22 cellular contexts compared by ENCODE assay signal in genomic region chr16:22027633-22028032, GRCh38. TPM values are rescaled to one million over a fixed set of nuclear protein-coding genes. Genes with fewer than 3 reads are reported as not detected.
DNase-seq lines count a peak whose midpoint lies in the region; ATAC-seq, FAIRE-seq and TF ChIP-seq lines count a peak whose summit lies in the region.
"Had no signal": no experiment of that assay in that cellular context is flagged by ENCODE, and none has a peak within 500 bp of the region (broad histone marks: within the 10 kb centered on the region; RNA-seq: fewer than 3 reads in every experiment).

No MANE protein-coding gene starts in this region.

- peaks cover 0 to 4% of the 10 kb centered on the region in 2 donors for H3K9me3 Mint-ChIP-seq in stimulated activated naive B cell treated with anti-CD40 and anti-IgM and Interleukin-4, amounts not matched to agents 10 μg/mL and 1 μg/mL and 100 μg/mL, for 72 hours
- H3K9me3 Mint-ChIP-seq in endodermal cell, result peaks cover 4% of the 10 kb centered on the region
- H3K9me3 Mint-ChIP-seq: activated T-cell treated with anti-CD3 and anti-CD28 coated beads, Interleukin-2, amount 50 U/mL, for 24 hours; CD8-positive, alpha-beta T cell; central memory CD8-positive, alpha-beta T cell; immature natural killer cell; nephron progenitor cell had no signal

- H3K79me2 ChIP-seq in OCI-LY3 (ENCODE audit: low read length), result peaks cover 53% of the 10 kb centered on the region

- TF ChIP-seq CTCF in OCI-LY3 (IDR thresholded peaks at IDR 0.05; ENCODE audit: low read depth, low read length) (no peak), gastroesophageal sphincter (IDR thresholded peaks at IDR 0.05) (no peak), endodermal cell (conservative IDR thresholded peaks at IDR 0.05) (no peak)

- peak overlapping the region; percentile 56 for H3K27ac Mint-ChIP-seq in stimulated activated naive B cell treated with anti-CD40 and anti-IgM and Interleukin-4, amounts not matched to agents 10 μg/mL and 1 μg/mL and 100 μg/mL, for 72 hours
- no peak overlapping the region for H3K27ac Mint-ChIP-seq in endodermal cell
- H3K27ac Mint-ChIP-seq: activated CD4-positive, alpha-beta T cell treated with anti-CD3 and anti-CD28 coated beads, Interleukin-2, amount 10 ng/mL, durations not matched to agents 24 days and 14 days; activated naive CD8-positive, alpha-beta T cell treated with anti-CD3 and anti-CD28 coated beads, Interleukin-2, amount 10 ng/mL, durations not matched to agents 7 days and 5 days; activated T-cell treated with anti-CD3 and anti-CD28 coated beads, Interleukin-2, amount 50 U/mL, for 24 hours; CD8-positive, alpha-beta T cell; immature natural killer cell; nephron progenitor cell had no signal

- H3K27me3 ChIP-seq in OCI-LY3 (ENCODE audit: low read depth, low read length) (no peaks in the 10 kb centered on the region), gastroesophageal sphincter (no peaks in the 10 kb centered on the region), endodermal cell (ENCODE audit: control insufficient read depth, insufficient read depth, low read length, poor library complexity, severe bottlenecking) (no peaks in the 10 kb centered on the region)
- H3K27me3 ChIP-seq: SJCRH30 had no signal

- H3K4me3 Mint-ChIP-seq in stimulated activated naive B cell treated with anti-CD40 and anti-IgM and Interleukin-4, amounts not matched to agents 10 μg/mL and 1 μg/mL and 100 μg/mL, for 72 hours, result peak overlapping the region; percentile 6 to 46
- no peak overlapping the region for H3K4me3 Mint-ChIP-seq in endodermal cell
- H3K4me3 Mint-ChIP-seq: activated CD4-positive, alpha-beta T cell treated with anti-CD3 and anti-CD28 coated beads, Interleukin-2, amount 10 ng/mL, durations not matched to agents 24 days and 14 days; activated naive CD8-positive, alpha-beta T cell treated with anti-CD3 and anti-CD28 coated beads, Interleukin-2, amount 10 ng/mL, durations not matched to agents 7 days and 5 days; activated T-cell treated with anti-CD3 and anti-CD28 coated beads, Interleukin-2, amount 50 U/mL, for 24 hours; CD8-positive, alpha-beta T cell; central memory CD8-positive, alpha-beta T cell; immature natural killer cell; nephron progenitor cell had no signal

- peak overlapping the region; percentile 60 for H3K4me2 ChIP-seq in OCI-LY3 (ENCODE audit: low read length)

- peak; percentile 40 for FAIRE-seq in GM12891 (lab: Jason Lieb, UNC)

- H3K4me1 ChIP-seq in OCI-LY3 (ENCODE audit: low read length) (peaks cover 34% of the 10 kb centered on the region), gastroesophageal sphincter (peaks cover 5 to 42% (median 9%) of the 10 kb centered on the region in 3 donors), endodermal cell (ENCODE audit: control insufficient read depth, insufficient read depth, low read length) (peaks cover 12% of the 10 kb centered on the region)
- H3K4me1 ChIP-seq: SJCRH30 had no signal

- H3K9me3 ChIP-seq in OCI-LY3 (ENCODE audit: insufficient read depth, low read length) (no peaks in the 10 kb centered on the region; the same call in 1 of the 2 replicates), gastroesophageal sphincter (no peaks in the 10 kb centered on the region), endodermal cell (ENCODE audit: control insufficient read depth, low read length) (peaks cover 7% of the 10 kb centered on the region)
- H3K9me3 ChIP-seq: SJCRH30 had no signal

- H3K9ac ChIP-seq in OCI-LY3 (ENCODE audit: low read length), result peak overlapping the region; percentile 20; the same call in 1 of the 2 replicates
- no peak overlapping the region for H3K9ac ChIP-seq in endodermal cell (ENCODE audit: extremely low read depth, low read length, poor library complexity, severe bottlenecking)

- peak; percentile 54 to 72 for ATAC-seq in stimulated activated naive B cell treated with anti-CD40 and anti-IgM and Interleukin-4, amounts not matched to agents 10 μg/mL and 1 μg/mL and 100 μg/mL, for 72 hours (replicated peaks)
- ATAC-seq in HG03097 (IDR thresholded peaks at IDR 0.05; ENCODE audit: low FRiP score, unreplicated experiment), result no peak
- ATAC-seq in gastroesophageal sphincter, result no peak
- ATAC-seq: CD8-positive, alpha-beta T cell had no signal

- H3K4me1 Mint-ChIP-seq in stimulated activated naive B cell treated with anti-CD40 and anti-IgM and Interleukin-4, amounts not matched to agents 10 μg/mL and 1 μg/mL and 100 μg/mL, for 72 hours, result peaks cover 24 to 52% of the 10 kb centered on the region in 2 donors
- peaks cover 30% of the 10 kb centered on the region for H3K4me1 Mint-ChIP-seq in endodermal cell
- H3K4me1 Mint-ChIP-seq: nephron progenitor cell had no signal

- peak overlapping the region; percentile 32 for H3K27ac ChIP-seq in OCI-LY3 (ENCODE audit: low read length)
- peak overlapping the region; percentile 97 for H3K27ac ChIP-seq in epithelial cell of prostate
- no peak overlapping the region for H3K27ac ChIP-seq in gastroesophageal sphincter
- no peak overlapping the region for H3K27ac ChIP-seq in endodermal cell (ENCODE audit: low read depth, low read length)
- H3K27ac ChIP-seq: SJCRH30 had no signal

- TF ChIP-seq EP300 in gastroesophageal sphincter (IDR thresholded peaks at IDR 0.05), result no peak

- H3K27me3 Mint-ChIP-seq in stimulated activated naive B cell treated with anti-CD40 and anti-IgM and Interleukin-4, amounts not matched to agents 10 μg/mL and 1 μg/mL and 100 μg/mL, for 72 hours, result no peaks in the 10 kb centered on the region
- H3K27me3 Mint-ChIP-seq in endodermal cell (ENCODE audit: insufficient read depth), result no peaks in the 10 kb centered on the region
- H3K27me3 Mint-ChIP-seq: activated CD4-positive, alpha-beta T cell treated with anti-CD3 and anti-CD28 coated beads, Interleukin-2, amount 10 ng/mL, durations not matched to agents 24 days and 14 days; activated naive CD8-positive, alpha-beta T cell treated with anti-CD3 and anti-CD28 coated beads, Interleukin-2, amount 10 ng/mL, durations not matched to agents 7 days and 5 days; activated T-cell treated with anti-CD3 and anti-CD28 coated beads, Interleukin-2, amount 50 U/mL, for 24 hours; central memory CD8-positive, alpha-beta T cell had no signal

- WGBS in gastroesophageal sphincter (ENCODE audit: low coverage in 1 of 2), 2 donors, result 54 to 65% methylated on average over 2 of the region's 2 CpGs
- 67 to 94% methylated on average over 1 to 2 of the region's 2 CpGs for WGBS in endodermal cell (ENCODE audit: insufficient coverage in 1 of 2, insufficient read length in 1 of 2), 2 experiments

- H2AFZ ChIP-seq in OCI-LY3 (ENCODE audit: low read depth, low read length), result no peak overlapping the region

- H3K4me3 ChIP-seq in OCI-LY3 (ENCODE audit: low read length), result peak overlapping the region; percentile 35
- no peak overlapping the region for H3K4me3 ChIP-seq in gastroesophageal sphincter
- H3K4me3 ChIP-seq in endodermal cell (ENCODE audit: low read length), result no peak overlapping the region
- H3K4me3 ChIP-seq: SJCRH30 had no signal

- H3K36me3 ChIP-seq in OCI-LY3 (replicated peaks; ENCODE audit: low read depth, low read length) (peaks cover 14% of the 10 kb centered on the region), gastroesophageal sphincter (no peaks in the 10 kb centered on the region), endodermal cell (ENCODE audit: control insufficient read depth, insufficient read depth, low read length) (peaks cover 8% of the 10 kb centered on the region)

- peaks cover 13 to 35% of the 10 kb centered on the region in 2 donors for H3K36me3 Mint-ChIP-seq in stimulated activated naive B cell treated with anti-CD40 and anti-IgM and Interleukin-4, amounts not matched to agents 10 μg/mL and 1 μg/mL and 100 μg/mL, for 72 hours
- peaks cover 11% of the 10 kb centered on the region for H3K36me3 Mint-ChIP-seq in endodermal cell (ENCODE audit: low read depth)

- DNase-seq in GM12891 (ENCODE audit: insufficient read length, low spot score) (no peak), epithelial cell of prostate (ENCODE audit: low read depth, low spot score) (no peak), endodermal cell (no peak)
- no peak for DNase-seq in stimulated activated naive B cell treated with anti-CD40 and anti-IgM and Interleukin-4, amounts not matched to agents 10 μg/mL and 1 μg/mL and 100 μg/mL, for 72 hours
- DNase-seq: activated CD4-positive, alpha-beta T cell treated with anti-CD3 and anti-CD28 coated beads, Interleukin-2, amount 10 ng/mL, durations not matched to agents 24 days and 14 days; activated naive CD8-positive, alpha-beta T cell treated with anti-CD3 and anti-CD28 coated beads, Interleukin-2, amount 10 ng/mL, durations not matched to agents 7 days and 5 days; activated T-cell treated with anti-CD3 and anti-CD28 coated beads, Interleukin-2, amount 50 U/mL, for 24 hours; CD8-positive, alpha-beta T cell; EL; immature natural killer cell; Karpas-422; NCI-H1436 treated with DMSO at 0.1 percent for 48 hours; NCI-H2227 treated with DMSO at 0.1 percent for 48 hours; nephron progenitor cell; SJCRH30; stimulated activated CD4-positive, alpha-beta T cell treated with anti-CD3 and anti-CD28 coated beads, Interleukin-2, amount 100 ng/mL, for 24 hours had no signal

- H4K20me1 ChIP-seq in OCI-LY3 (ENCODE audit: insufficient read depth, low read length), result peaks cover 5% of the 10 kb centered on the region; the same call in 1 of the 2 replicates

- TF ChIP-seq POLR2A in GM12891 (IDR thresholded peaks at IDR 0.05; ENCODE audit: low read depth, low read length), result no peak
- TF ChIP-seq POLR2A in gastroesophageal sphincter (IDR thresholded peaks at IDR 0.05), result no peak

TF ChIP-seq in GM12891, 5 proteins besides CTCF, POLR2A, EP300 and RAD21:
- no peak for TF ChIP-seq POLR2AphosphoS5 (IDR thresholded peaks at IDR 0.05; ENCODE audit: low read depth, low read length)
- peak; percentile 68 for TF ChIP-seq SPI1 (IDR thresholded peaks at IDR 0.05; ENCODE audit: low read depth, low read length)

RNA-seq across cellular contexts. Expression of gene MOSMO, which starts 19.7 kb away (rescaled TPM):
- polyA plus RNA-seq in GM12891 (2012; ENCODE audit: low read depth, missing spikeins), result 4.7 TPM
- total RNA-seq in gastroesophageal sphincter, result 10 to 100 TPM; 14.9 to 26.9 (median 24.1) TPM
- total RNA-seq in endodermal cell, result 10 to 100 TPM; 12.6 to 14.7 TPM
- polyA plus RNA-seq in endodermal cell (2013, experiment 1 of 2), result 15.2 TPM
- polyA plus RNA-seq in endodermal cell (2013, experiment 2 of 2), result 14.6 TPM

RNA-seq across cellular contexts. Expression of gene PDZD9, which starts 26.7 kb away (rescaled TPM):
- polyA plus RNA-seq in GM12891 (2012; ENCODE audit: low read depth, missing spikeins), result not detected
- total RNA-seq in gastroesophageal sphincter, result not detected
- total RNA-seq in endodermal cell, result not detected
- polyA plus RNA-seq in endodermal cell (2013, experiment 1 of 2), result not detected
- not detected for polyA plus RNA-seq in endodermal cell (2013, experiment 2 of 2)
- total RNA-seq: activated CD4-positive, alpha-beta T cell treated with anti-CD3 and anti-CD28 coated beads, Interleukin-2, amount 10 ng/mL, durations not matched to agents 24 days and 14 days; activated naive CD8-positive, alpha-beta T cell treated with anti-CD3 and anti-CD28 coated beads, Interleukin-2, amount 10 ng/mL, durations not matched to agents 7 days and 5 days; CD8-positive, alpha-beta T cell; lung microvascular endothelial cell; SJCRH30; temporal lobe had no signal
- polyA plus RNA-seq: immature natural killer cell had no signal

Comparison
In these comparisons a context has a peak if more than half of its experiments do, and no peak if none do; other contexts are left out.
1. H3K27ac ChIP-seq: peak in OCI-LY3 (single experiment) and epithelial cell of prostate (single experiment); none in gastroesophageal sphincter (0 of 4) and endodermal cell (single experiment).
2. ATAC-seq: peak in stimulated activated naive B cell treated with anti-CD40 and anti-IgM and Interleukin-4, amounts not matched to agents 10 μg/mL and 1 μg/mL and 100 μg/mL, for 72 hours (2 of 2); none in HG03097 (single experiment) and gastroesophageal sphincter (single experiment).